Comparison of ENCODE assay signal across 33 cellular contexts in genomic region chr3:70736009-70736408, GRCh38.
DNase-seq lines count a peak whose midpoint lies in the region; ATAC-seq and TF ChIP-seq lines count a peak whose summit lies in the region.
"Had no signal": no experiment of that assay in that cellular context is flagged by ENCODE, and none has a peak within 500 bp of the region (broad histone marks: within the 10 kb centered on the region; RNA-seq: fewer than 3 reads in every experiment).

No MANE protein-coding gene starts in this region.

- H3K9ac ChIP-seq in adipocyte (ENCODE audit: low read length) (no peak overlapping the region), trophoblast cell (ENCODE audit: low read length) (no peak overlapping the region), MM.1S (ENCODE audit: low read length) (no peak overlapping the region)

- H3K23ac ChIP-seq in trophoblast cell (ENCODE audit: low read length), result no peak overlapping the region

- no peak overlapping the region for H3K18ac ChIP-seq in trophoblast cell (ENCODE audit: low read length)

- no peaks in the 10 kb centered on the region for H3K9me2 ChIP-seq in MM.1S (replicated peaks; ENCODE audit: insufficient read depth, low read length)

- H2AFZ ChIP-seq in trophoblast cell (ENCODE audit: insufficient read depth, low read length, poor library complexity), result no peak overlapping the region
- no peak overlapping the region for H2AFZ ChIP-seq in osteoblast (ENCODE audit: low read length)
- H2AFZ ChIP-seq in MM.1S (ENCODE audit: low read length), result no peak overlapping the region

- H4K20me1 ChIP-seq in osteoblast (ENCODE audit: insufficient read depth, low read length), result no peaks in the 10 kb centered on the region
- no peaks in the 10 kb centered on the region for H4K20me1 ChIP-seq in MM.1S (ENCODE audit: insufficient read depth, low read length)

- no peak overlapping the region for H2BK5ac ChIP-seq in trophoblast cell (ENCODE audit: low read depth, low read length, poor library complexity)

- no peak for ATAC-seq in GM18519 (IDR thresholded peaks at IDR 0.05; ENCODE audit: low FRiP score, unreplicated experiment)
- ATAC-seq: activated CD8-positive, alpha-beta T cell treated with anti-CD3 and anti-CD28 coated beads, Interleukin-2, amount 10 ng/mL, durations not matched to agents 7 days and 5 days; mucosa of descending colon; natural killer cell; psoas muscle; stimulated activated effector memory CD8-positive, alpha-beta T cell treated with anti-CD3 and anti-CD28 coated beads, Interleukin-12 subunit alpha, Interleukin-12 subunit beta, amount 100 ng/mL, for 72 hours had no signal

- no peak overlapping the region for H3K4ac ChIP-seq in trophoblast cell (ENCODE audit: low read depth, low read length)

- H4K91ac ChIP-seq in trophoblast cell (ENCODE audit: low read depth, low read length), result no peak overlapping the region

- H3K79me1 ChIP-seq in trophoblast cell (ENCODE audit: low read length), result no peaks in the 10 kb centered on the region

- H3K36me3 ChIP-seq in adipocyte (ENCODE audit: control insufficient read depth, insufficient read depth, low read length, severe bottlenecking) (no peaks in the 10 kb centered on the region), trophoblast cell (ENCODE audit: control insufficient read depth in 1 of 2, insufficient read depth in 2 of 2, low read length in 2 of 2) (no peaks in the 10 kb centered on the region), osteoblast (ENCODE audit: insufficient read depth, low read length) (no peaks in the 10 kb centered on the region), MM.1S (replicated peaks; ENCODE audit: insufficient read depth, low read length) (no peaks in the 10 kb centered on the region)
- H3K36me3 ChIP-seq: colonic mucosa, sigmoid colon, SJCRH30, upper lobe of left lung had no signal

- H2BK120ac ChIP-seq in trophoblast cell (ENCODE audit: insufficient read depth, low read length, poor library complexity), result no peak overlapping the region

- H4K12ac ChIP-seq in trophoblast cell (ENCODE audit: low read depth, low read length), result no peak overlapping the region

- H3K79me2 ChIP-seq in trophoblast cell (ENCODE audit: control insufficient read depth, insufficient read depth, low read length, poor library complexity) (no peaks in the 10 kb centered on the region), osteoblast (ENCODE audit: insufficient read depth, low read length) (no peaks in the 10 kb centered on the region), MM.1S (ENCODE audit: low read length) (no peaks in the 10 kb centered on the region)

- H3K14ac ChIP-seq in trophoblast cell (ENCODE audit: low read length), result no peak overlapping the region

- no peak overlapping the region for H2AK5ac ChIP-seq in trophoblast cell (ENCODE audit: low read length)

- no peak for TF ChIP-seq CTCF in fibroblast of mammary gland (conservative IDR thresholded peaks at IDR 0.05; ENCODE audit: control insufficient read depth, insufficient read depth, low read depth, low read length)
- no peak for TF ChIP-seq CTCF in osteoblast (IDR thresholded peaks at IDR 0.05; ENCODE audit: extremely low read depth, low read depth, low read length)
- no peak for TF ChIP-seq CTCF in MM.1S (IDR thresholded peaks at IDR 0.05; ENCODE audit: low read length)

- H3K4me1 ChIP-seq in adipocyte (ENCODE audit: control insufficient read depth, insufficient read depth, low read length), result peaks cover 10% of the 10 kb centered on the region
- H3K4me1 ChIP-seq in trophoblast cell (ENCODE audit: control insufficient read depth in 1 of 2, insufficient read depth in 2 of 2, low read length in 2 of 2), result no peaks in the 10 kb centered on the region
- H3K4me1 ChIP-seq in osteoblast (ENCODE audit: insufficient read depth, low read length), result peaks cover 5% of the 10 kb centered on the region
- no peaks in the 10 kb centered on the region for H3K4me1 ChIP-seq in MM.1S (ENCODE audit: low read length)
- H3K4me1 ChIP-seq: colonic mucosa, psoas muscle, SJCRH30, upper lobe of left lung had no signal

- peak; percentile 10 for DNase-seq in ELR (ENCODE audit: low read depth)
- DNase-seq in adipocyte (ENCODE audit: low read depth), result peak; percentile 31
- peak; percentile 23 for DNase-seq in fibroblast of mammary gland (ENCODE audit: low read depth)
- peak; percentile 60 to 84 for DNase-seq in trophoblast cell
- no peak for DNase-seq in osteoblast (ENCODE audit: insufficient read length, low spot score, missing footprints)
- DNase-seq in NCI-H1694 treated with DMSO at 0.1 percent for 48 hours (lab: John Stamatoyannopoulos, UW), result no peak
- DNase-seq in MM.1S, result no peak
- DNase-seq: activated CD4-positive, alpha-beta T cell treated with anti-CD3 and anti-CD28 coated beads for 4 hours; activated CD8-positive, alpha-beta T cell treated with anti-CD3 and anti-CD28 coated beads, Interleukin-2, amount 10 ng/mL, durations not matched to agents 7 days and 5 days; activated naive CD4-positive, alpha-beta T cell treated with anti-CD3 and anti-CD28 coated beads, Interleukin-2, amount 10 ng/mL, durations not matched to agents 7 days and 5 days; amygdala; colonic mucosa; COR-L47; DMS53; effector CD4-positive, alpha-beta T cell; GF-D8; GOT3; left cardiac atrium; mucosa of descending colon; natural killer cell; NCI-H146; NCI-H82; nucleus accumbens; psoas muscle; sigmoid colon; SJCRH30; SW 1271; T-helper 9 cell; upper lobe of left lung had no signal

- H3K9me3 ChIP-seq in adipocyte (ENCODE audit: control insufficient read depth, low read length) (no peaks in the 10 kb centered on the region), trophoblast cell (ENCODE audit: insufficient read depth, low read depth, low read length) (no peaks in the 10 kb centered on the region), osteoblast (ENCODE audit: low read depth, low read length) (no peaks in the 10 kb centered on the region), MM.1S (replicated peaks; ENCODE audit: insufficient read depth, low read length) (no peaks in the 10 kb centered on the region)
- H3K9me3 ChIP-seq: colonic mucosa, mucosa of descending colon, psoas muscle, sigmoid colon, SJCRH30, upper lobe of left lung had no signal

- WGBS in trophoblast cell (ENCODE audit: extremely low coverage, insufficient coverage, insufficient read length), result no CpG with 5 or more reads among the region's 1 CpG

- H3K27ac ChIP-seq in trophoblast cell (ENCODE audit: low read depth, low read length) (no peak overlapping the region), osteoblast (ENCODE audit: low read depth, low read length) (no peak overlapping the region), MM.1S (ENCODE audit: low read length) (no peak overlapping the region)
- H3K27ac ChIP-seq: C4-2B, colonic mucosa, psoas muscle, sigmoid colon, SJCRH30, upper lobe of left lung had no signal

- H3K4me3 ChIP-seq in adipocyte (ENCODE audit: low read length), result no peak overlapping the region
- H3K4me3 ChIP-seq in fibroblast of mammary gland (ENCODE audit: control insufficient read depth, low read depth, low read length), result no peak overlapping the region
- H3K4me3 ChIP-seq in trophoblast cell (ENCODE audit: low read depth, low read length), result no peak overlapping the region
- no peak overlapping the region for H3K4me3 ChIP-seq in osteoblast (ENCODE audit: insufficient read depth, low read length)
- H3K4me3 ChIP-seq in MM.1S (ENCODE audit: low read length), result no peak overlapping the region
- H3K4me3 ChIP-seq: colonic mucosa, lung, mucosa of descending colon, psoas muscle, sigmoid colon, SJCRH30, upper lobe of left lung had no signal

- H3K4me2 ChIP-seq in trophoblast cell (ENCODE audit: low read length) (no peak overlapping the region), osteoblast (ENCODE audit: insufficient read depth, low read length) (no peak overlapping the region), MM.1S (ENCODE audit: low read depth, low read length) (no peak overlapping the region)

- no peak overlapping the region for H2BK12ac ChIP-seq in trophoblast cell (ENCODE audit: low read length)

- no peak overlapping the region for H4K8ac ChIP-seq in trophoblast cell (ENCODE audit: low read depth, low read length)

- H3K27me3 ChIP-seq in adipocyte (replicated peaks; ENCODE audit: control insufficient read depth, insufficient read depth, low read length), result no peaks in the 10 kb centered on the region
- H3K27me3 ChIP-seq in trophoblast cell (ENCODE audit: insufficient read depth, low read length), result no peaks in the 10 kb centered on the region
- no peaks in the 10 kb centered on the region for H3K27me3 ChIP-seq in osteoblast (ENCODE audit: insufficient read depth, low read length)
- H3K27me3 ChIP-seq in MM.1S (replicated peaks; ENCODE audit: insufficient read depth, low read length), result no peaks in the 10 kb centered on the region
- H3K27me3 ChIP-seq: colonic mucosa, sigmoid colon, SJCRH30, upper lobe of left lung had no signal

- no peaks in the 10 kb centered on the region for H3F3A ChIP-seq in MM.1S (ENCODE audit: insufficient read depth, low read length)

Comparison
In these comparisons a context has a peak if more than half of its experiments do, and no peak if none do; other contexts are left out.
1. DNase-seq: peak in ELR (single experiment), adipocyte (single experiment), fibroblast of mammary gland (single experiment) and trophoblast cell (2 of 2); none in osteoblast (single experiment), NCI-H1694 treated with DMSO at 0.1 percent for 48 hours (single experiment) and MM.1S (single experiment).